ENCODE assay signal across 8 cellular contexts in the genomic region with DNA sequence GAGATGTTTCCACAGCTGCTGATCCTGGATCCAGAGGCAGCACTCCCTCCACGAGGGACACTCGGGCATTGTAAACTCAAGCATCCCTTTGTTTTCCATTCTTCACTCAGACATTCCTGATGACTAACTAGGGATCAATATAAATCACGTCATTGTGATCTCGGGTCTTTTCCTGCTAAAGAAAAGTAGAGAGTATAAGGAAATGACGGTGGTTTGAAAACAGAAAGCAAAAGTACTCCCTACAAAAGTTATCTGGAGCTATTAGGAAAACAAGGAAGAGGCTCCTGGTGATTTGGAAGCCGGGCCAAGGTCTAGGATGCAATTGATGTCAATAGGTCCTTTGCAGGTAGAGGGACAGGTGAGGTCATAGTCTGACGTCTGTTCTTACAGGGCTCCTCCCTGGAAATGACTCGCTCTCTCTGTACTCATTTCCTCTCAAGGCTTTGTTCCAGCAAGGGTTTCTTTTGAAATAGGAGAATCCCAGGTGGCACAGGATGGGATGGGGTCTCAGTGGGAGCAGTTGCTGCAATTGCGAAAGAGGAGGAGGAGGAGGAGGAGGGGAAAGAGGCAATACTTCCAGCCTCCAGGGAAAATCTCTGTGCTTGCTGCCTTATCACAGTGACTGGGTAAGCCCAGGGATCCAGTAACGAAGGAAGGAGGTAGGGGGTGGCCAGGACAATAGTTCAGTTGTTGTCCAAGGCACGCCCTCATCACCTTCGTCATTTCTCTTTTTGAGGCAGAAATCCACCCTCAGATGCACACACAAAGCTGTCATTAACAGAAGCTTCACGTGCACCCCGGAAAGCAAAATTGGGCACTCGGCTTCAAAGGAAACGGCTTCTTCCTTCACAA.
DNase-seq lines count a peak whose midpoint lies in the region; TF ChIP-seq lines count a peak whose summit lies in the region.

No MANE protein-coding gene starts in this region.

- TF ChIP-seq POLR2A in esophagus muscularis mucosa (IDR thresholded peaks at IDR 0.05; ENCODE audit: low read depth), result no peak

- H3K4me1 Mint-ChIP-seq in neural progenitor cell, result peaks cover 14% of the 10 kb centered on the region

- peak overlapping the region; percentile 36 to 51 (median 38) for H3K4me3 ChIP-seq in esophagus muscularis mucosa
- peak overlapping the region; percentile 4 for H3K4me3 ChIP-seq in neural progenitor cell

- H3K36me3 ChIP-seq in esophagus muscularis mucosa (no peaks in the 10 kb centered on the region), neural progenitor cell (no peaks in the 10 kb centered on the region)

- peaks cover 9% of the 10 kb centered on the region for H3K27me3 Mint-ChIP-seq in neural progenitor cell (ENCODE audit: insufficient read depth, low read depth)

- no peak overlapping the region for H3K4me3 Mint-ChIP-seq in neural progenitor cell

- TF ChIP-seq EP300 in esophagus muscularis mucosa (IDR thresholded peaks at IDR 0.05), result no peak

- H3K4me2 ChIP-seq in neural progenitor cell, result peak overlapping the region; percentile 52

- no peak overlapping the region for H3K27ac Mint-ChIP-seq in neural progenitor cell

- peaks cover 0 to 19% (median 5%) of the 10 kb centered on the region in 4 donors for H3K4me1 ChIP-seq in esophagus muscularis mucosa
- peaks cover 29% of the 10 kb centered on the region for H3K4me1 ChIP-seq in neural progenitor cell

- H3K27ac ChIP-seq in esophagus muscularis mucosa (replicated peaks in 1 of 4) (peak overlapping the region in 3 of 4 donors; percentile 4 to 37 (median 14)), neural progenitor cell (no peak overlapping the region)

- H3K79me2 ChIP-seq in neural progenitor cell (ENCODE audit: low read depth), result no peaks in the 10 kb centered on the region

- intact Hi-C loops in esophagus muscularis mucosa (cut with DNase I), result no loop called here

- no peaks in the 10 kb centered on the region for H4K20me1 ChIP-seq in neural progenitor cell (ENCODE audit: low read depth)

- H3K36me3 Mint-ChIP-seq in neural progenitor cell, result no peaks in the 10 kb centered on the region

- peaks cover 15% of the 10 kb centered on the region for H3F3A ChIP-seq in neural progenitor cell (ENCODE audit: low read depth)

- H3K27me3 ChIP-seq in esophagus muscularis mucosa (peaks cover 0 to 11% (median 0%) of the 10 kb centered on the region in 4 donors), neural progenitor cell (no peaks in the 10 kb centered on the region)

- WGBS in esophagus muscularis mucosa, result 26% methylated on average over 16 of the region's 16 CpGs

- H3K9me3 ChIP-seq in esophagus muscularis mucosa, result no peaks in the 10 kb centered on the region
- no peaks in the 10 kb centered on the region for H3K9me3 ChIP-seq in neural progenitor cell (ENCODE audit: low read depth)

- peak overlapping the region; percentile 30 for H2AFZ ChIP-seq in neural progenitor cell (replicated peaks)

- H3K9ac ChIP-seq in neural progenitor cell, result no peak overlapping the region

- H3K9me3 Mint-ChIP-seq in neural progenitor cell, result no peaks in the 10 kb centered on the region

- DNase-seq in COR-L47 (lab: John Stamatoyannopoulos, UW) (peak; percentile 74), HS-5 (ENCODE audit: low read depth) (peak; percentile 72), T-helper 1 cell (peak in 3 of 5 donors; percentile 3 to 50 (median 10)), esophagus muscularis mucosa (ENCODE audit: extremely low spot score) (no peak), neural progenitor cell (ENCODE audit: low spot score) (peak; percentile 47), GOT3 (lab: John Stamatoyannopoulos, UW) (no peak), DMS114 treated with DMSO at 0.1 percent for 48 hours (lab: John Stamatoyannopoulos, UW; ENCODE audit: unreplicated experiment) (no peak)
- no peak for DNase-seq in stimulated activated CD4-positive, alpha-beta T cell treated with anti-CD3 and anti-CD28 coated beads, Interleukin-4, amount 100 ng/mL, for 4 hours

- TF ChIP-seq CTCF in esophagus muscularis mucosa (IDR thresholded peaks at IDR 0.05) (no peak), neural progenitor cell (IDR thresholded peaks at IDR 0.05) (no peak)

Comparison
In these comparisons a context has a peak if more than half of its experiments do, and no peak if none do; other contexts are left out.
1. DNase-seq: peak in COR-L47 (single experiment), HS-5 (single experiment), T-helper 1 cell (3 of 5) and neural progenitor cell (single experiment); none in esophagus muscularis mucosa (single experiment), GOT3 (single experiment), DMS114 treated with DMSO at 0.1 percent for 48 hours (single experiment) and stimulated activated CD4-positive, alpha-beta T cell treated with anti-CD3 and anti-CD28 coated beads, Interleukin-4, amount 100 ng/mL, for 4 hours (0 of 2).